15 cellular contexts compared by ENCODE assay signal in the genomic region with DNA sequence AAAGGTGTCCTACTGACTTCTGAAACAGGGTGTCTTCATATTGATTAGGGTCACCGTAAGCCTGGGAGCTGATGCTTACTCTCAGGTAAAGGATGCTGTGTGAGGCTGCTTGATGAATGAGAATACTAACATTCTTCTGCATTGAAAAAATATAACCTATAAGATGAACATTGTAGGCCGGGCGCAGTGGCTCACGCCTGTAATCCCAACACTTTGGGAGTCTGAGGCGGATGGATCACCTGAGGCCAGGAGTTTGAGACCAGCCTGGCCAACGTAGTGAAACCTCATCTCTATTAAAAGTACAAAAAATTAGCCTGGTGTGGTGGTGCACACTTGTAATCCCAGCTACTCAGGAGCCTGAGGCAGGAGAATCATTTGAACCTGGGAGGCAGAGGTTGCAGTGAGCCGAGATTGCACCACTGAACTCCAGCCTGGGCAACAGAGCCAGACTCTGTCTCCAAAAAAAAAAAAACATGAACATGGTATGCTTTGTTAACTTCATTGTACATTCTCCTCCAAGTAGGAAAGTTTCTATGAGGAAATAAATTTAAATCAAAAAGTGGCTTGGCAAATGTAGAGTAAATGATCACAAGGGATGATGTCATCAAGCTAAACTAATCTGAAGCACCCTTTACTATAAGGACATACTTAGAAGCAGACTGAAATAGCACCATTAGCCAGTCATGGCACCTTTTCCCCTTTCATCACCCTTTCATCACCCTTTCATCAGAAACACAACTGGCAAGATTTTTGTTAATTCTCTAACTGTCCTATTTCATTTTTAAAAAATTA. TPM values are rescaled to one million over a fixed set of nuclear protein-coding genes. Genes with fewer than 3 reads are reported as not detected.
A peak's percentile ranks its signal among the peaks of the same experiment; 100 is the strongest.
DNase-seq lines count a peak whose midpoint lies in the region; ATAC-seq, FAIRE-seq and TF ChIP-seq lines count a peak whose summit lies in the region.
"Had no signal": no experiment of that assay in that cellular context is flagged by ENCODE, and none has a peak within 500 bp of the region (broad histone marks: within the 10 kb centered on the region; RNA-seq: fewer than 3 reads in every experiment).

No MANE protein-coding gene starts in this region.

- DNase-seq in activated CD4-positive, alpha-beta T cell treated with anti-CD3 and anti-CD28 coated beads, Interleukin-2, amount 10 ng/mL, durations not matched to agents 24 days and 14 days, result no peak
- DNase-seq in activated CD4-positive, alpha-beta T cell treated with anti-CD3 and anti-CD28 coated beads, Interleukin-2, amount 50 U/mL, for 1 hour, result no peak
- no peak for DNase-seq in CD8-positive, alpha-beta T cell
- DNase-seq in astrocyte (ENCODE audit: low read depth) (no peak), NCI-H1417 treated with DMSO at 0.1 percent for 48 hours (lab: John Stamatoyannopoulos, UW) (no peak), left ventricle myocardium inferior (no peak), RKO (ENCODE audit: low spot score) (no peak)
- DNase-seq: activated B cell treated with CpG ODN at 0.5 μM for 24 hours, MV-4-11, NCI-H2171 treated with DMSO at 0.1 percent for 48 hours, Peyer's patch had no signal

- no peak for FAIRE-seq in astrocyte (lab: Jason Lieb, UNC)

- no peaks in the 10 kb centered on the region for H3F3A ChIP-seq in neural cell (ENCODE audit: insufficient read depth, low read length, poor library complexity, severe bottlenecking)

- H3K4me3 ChIP-seq in CD8-positive, alpha-beta T cell (ENCODE audit: low read depth, low read length), result no peak overlapping the region
- H3K4me3 ChIP-seq in astrocyte (ENCODE audit: insufficient read depth, low read depth, low read length) (no peak overlapping the region), neural cell (ENCODE audit: low read length) (peak overlapping the region; percentile 70), left ventricle myocardium inferior (no peak overlapping the region)

- intact Hi-C loops in activated CD4-positive, alpha-beta T cell treated with anti-CD3 and anti-CD28 coated beads, Interleukin-2, amount 10 ng/mL, durations not matched to agents 24 days and 14 days (cut with micrococcal nuclease), result no loop called here
- intact Hi-C loops in CD8-positive, alpha-beta T cell (cut with DNase I, micrococcal nuclease), result loop anchor here (5.0 to 10.0 kb wide), 5 partner anchors 114 to 1581 kb away; a partner anchor contains a TSS
- intact Hi-C loops in left ventricle myocardium inferior (cut with micrococcal nuclease), result no loop called here

- peaks cover 24% of the 10 kb centered on the region for H3K27me3 Mint-ChIP-seq in activated CD4-positive, alpha-beta T cell treated with anti-CD3 and anti-CD28 coated beads, Interleukin-2, amount 10 ng/mL, durations not matched to agents 24 days and 14 days
- no peaks in the 10 kb centered on the region for H3K27me3 Mint-ChIP-seq in CD8-positive, alpha-beta T cell (ENCODE audit: low read depth)
- no peaks in the 10 kb centered on the region for H3K27me3 Mint-ChIP-seq in astrocyte (ENCODE audit: low read depth, unreplicated experiment)

- H3K9me3 Mint-ChIP-seq in activated CD4-positive, alpha-beta T cell treated with anti-CD3 and anti-CD28 coated beads, Interleukin-2, amount 10 ng/mL, durations not matched to agents 24 days and 14 days, result no peaks in the 10 kb centered on the region
- H3K9me3 Mint-ChIP-seq in CD8-positive, alpha-beta T cell, result no peaks in the 10 kb centered on the region
- no peaks in the 10 kb centered on the region for H3K9me3 Mint-ChIP-seq in astrocyte (ENCODE audit: unreplicated experiment)
- H3K9me3 Mint-ChIP-seq: activated B cell treated with CpG ODN at 0.5 μM for 24 hours had no signal

- no peak for TF ChIP-seq RAD21 in neural cell (conservative IDR thresholded peaks at IDR 0.05)

- POLR2A ChIA-PET in CD8-positive, alpha-beta T cell (lab: Charles Lee), result no interaction called here

- CTCF ChIA-PET in CD8-positive, alpha-beta T cell (lab: Charles Lee), result no interaction called here

- no peak overlapping the region for H3K27ac ChIP-seq in CD8-positive, alpha-beta T cell (ENCODE audit: low read depth, low read length)
- H3K27ac ChIP-seq in astrocyte (ENCODE audit: low read depth, low read length), result no peak overlapping the region
- H3K27ac ChIP-seq in neural cell (ENCODE audit: low read length), result peak overlapping the region; percentile 96
- no peak overlapping the region for H3K27ac ChIP-seq in left ventricle myocardium inferior (replicated peaks)

- H2AFZ ChIP-seq in astrocyte (ENCODE audit: low read depth, low read length) (no peak overlapping the region), neural cell (ENCODE audit: low read depth, low read length) (no peak overlapping the region)

- no peak for ATAC-seq in CD8-positive, alpha-beta T cell
- ATAC-seq: left lobe of liver had no signal

- peak overlapping the region; percentile 34 for H3K27ac Mint-ChIP-seq in activated CD4-positive, alpha-beta T cell treated with anti-CD3 and anti-CD28 coated beads, Interleukin-2, amount 10 ng/mL, durations not matched to agents 24 days and 14 days
- H3K27ac Mint-ChIP-seq in CD8-positive, alpha-beta T cell, result peak overlapping the region; percentile 55
- H3K27ac Mint-ChIP-seq in astrocyte (ENCODE audit: unreplicated experiment), result no peak overlapping the region

- H3K4me1 Mint-ChIP-seq in activated CD4-positive, alpha-beta T cell treated with anti-CD3 and anti-CD28 coated beads, Interleukin-2, amount 10 ng/mL, durations not matched to agents 24 days and 14 days, result peaks cover 7% of the 10 kb centered on the region
- H3K4me1 Mint-ChIP-seq in CD8-positive, alpha-beta T cell (ENCODE audit: low read depth), result peaks cover 4% of the 10 kb centered on the region
- no peaks in the 10 kb centered on the region for H3K4me1 Mint-ChIP-seq in astrocyte (ENCODE audit: low read depth, unreplicated experiment)

- H3K4me3 Mint-ChIP-seq in activated CD4-positive, alpha-beta T cell treated with anti-CD3 and anti-CD28 coated beads, Interleukin-2, amount 10 ng/mL, durations not matched to agents 24 days and 14 days, result peak overlapping the region; percentile 13
- peak overlapping the region; percentile 49 for H3K4me3 Mint-ChIP-seq in CD8-positive, alpha-beta T cell
- peak overlapping the region; percentile 28 for H3K4me3 Mint-ChIP-seq in astrocyte (ENCODE audit: unreplicated experiment)

- H4K20me1 ChIP-seq in astrocyte (ENCODE audit: insufficient read depth, low read length), result peaks cover 22% of the 10 kb centered on the region
- H4K20me1 ChIP-seq in neural cell (ENCODE audit: insufficient read depth), result no peaks in the 10 kb centered on the region

- H3K9me3 ChIP-seq in CD8-positive, alpha-beta T cell (ENCODE audit: low read length), result no peaks in the 10 kb centered on the region
- H3K9me3 ChIP-seq in astrocyte (ENCODE audit: insufficient read depth, low read depth, low read length), result no peaks in the 10 kb centered on the region
- no peaks in the 10 kb centered on the region for H3K9me3 ChIP-seq in neural cell (ENCODE audit: low read length)
- H3K9me3 ChIP-seq in left ventricle myocardium inferior (replicated peaks), result peaks cover 4% of the 10 kb centered on the region
- H3K9me3 ChIP-seq: adrenal gland, Peyer's patch, vagina had no signal

- TF ChIP-seq CTCF in CD8-positive, alpha-beta T cell (IDR thresholded peaks at IDR 0.05), result no peak
- TF ChIP-seq CTCF in astrocyte (IDR thresholded peaks at IDR 0.05; ENCODE audit: insufficient read depth, low read depth, low read length), result no peak
- TF ChIP-seq CTCF in neural cell (IDR thresholded peaks at IDR 0.05; ENCODE audit: poor library complexity, severe bottlenecking), result no peak
- no peak for TF ChIP-seq CTCF in left ventricle myocardium inferior (IDR thresholded peaks at IDR 0.05; ENCODE audit: borderline replicate concordance)

- no peak for TF ChIP-seq EP300 in neural cell (conservative IDR thresholded peaks at IDR 0.05; ENCODE audit: poor library complexity, severe bottlenecking)

- H3K4me2 ChIP-seq in astrocyte (ENCODE audit: low read length) (no peak overlapping the region), neural cell (ENCODE audit: low read length) (peak overlapping the region; percentile 58)

- no peaks in the 10 kb centered on the region for H3K9me2 ChIP-seq in neural cell (ENCODE audit: insufficient read depth, low read length)

- H3K36me3 ChIP-seq in CD8-positive, alpha-beta T cell (ENCODE audit: insufficient read depth, low read length), result no peaks in the 10 kb centered on the region
- no peaks in the 10 kb centered on the region for H3K36me3 ChIP-seq in astrocyte (ENCODE audit: insufficient read depth, low read length)
- no peaks in the 10 kb centered on the region for H3K36me3 ChIP-seq in neural cell (ENCODE audit: insufficient read depth, low read length)
- no peaks in the 10 kb centered on the region for H3K36me3 ChIP-seq in left ventricle myocardium inferior
- H3K36me3 ChIP-seq: adrenal gland, Peyer's patch, vagina had no signal

- peaks cover 13% of the 10 kb centered on the region for H3K4me1 ChIP-seq in CD8-positive, alpha-beta T cell (ENCODE audit: insufficient read depth, low read length)
- H3K4me1 ChIP-seq in astrocyte (ENCODE audit: insufficient read depth, low read length) (peaks cover 6% of the 10 kb centered on the region), left ventricle myocardium inferior (peaks cover 45% of the 10 kb centered on the region)

- H3K36me3 Mint-ChIP-seq in activated CD4-positive, alpha-beta T cell treated with anti-CD3 and anti-CD28 coated beads, Interleukin-2, amount 10 ng/mL, durations not matched to agents 24 days and 14 days (ENCODE audit: low read depth), result no peaks in the 10 kb centered on the region
- H3K36me3 Mint-ChIP-seq in CD8-positive, alpha-beta T cell, result peaks cover 3% of the 10 kb centered on the region
- H3K36me3 Mint-ChIP-seq in astrocyte (ENCODE audit: low read depth, unreplicated experiment), result no peaks in the 10 kb centered on the region

- H3K79me2 ChIP-seq in astrocyte (ENCODE audit: insufficient read depth, low read length), result peaks cover 32% of the 10 kb centered on the region
- H3K79me2 ChIP-seq in neural cell (replicated peaks; ENCODE audit: insufficient read depth, low read length), result peaks cover 32% of the 10 kb centered on the region

- H3K9ac ChIP-seq in astrocyte (ENCODE audit: low read length), result no peak overlapping the region
- H3K9ac ChIP-seq in neural cell (ENCODE audit: low read length), result peak overlapping the region; percentile 98

- H3K27me3 ChIP-seq in CD8-positive, alpha-beta T cell (ENCODE audit: insufficient read depth, low read length), result no peaks in the 10 kb centered on the region
- no peaks in the 10 kb centered on the region for H3K27me3 ChIP-seq in astrocyte (ENCODE audit: insufficient read depth, low read length)
- no peaks in the 10 kb centered on the region for H3K27me3 ChIP-seq in neural cell (ENCODE audit: insufficient read depth, low read depth, low read length)
- no peaks in the 10 kb centered on the region for H3K27me3 ChIP-seq in left ventricle myocardium inferior (ENCODE audit: low read depth)
- H3K27me3 ChIP-seq: adrenal gland, Peyer's patch, vagina had no signal

RNA-seq across cellular contexts. Expression of a gene that starts 1.5 kb away (rescaled TPM):
- total RNA-seq in activated CD4-positive, alpha-beta T cell treated with anti-CD3 and anti-CD28 coated beads, Interleukin-2, amount 10 ng/mL, durations not matched to agents 24 days and 14 days, result 22.4 and 23.5 TPM in 2 replicates
- total RNA-seq in CD8-positive, alpha-beta T cell, result 10 to 100 TPM; 64.7 to 76.0 TPM
- total RNA-seq in astrocyte, result 24.1 and 26.0 TPM in 2 replicates
- 28.6 and 31.7 TPM in 2 replicates for polyA plus RNA-seq in neural cell
- 149 and 154 TPM in 2 replicates for polyA minus RNA-seq in neural cell
- 18.8 TPM for total RNA-seq in left ventricle myocardium inferior

Comparison
In these comparisons a context has a peak if more than half of its experiments do, and no peak if none do; other contexts are left out.
1. intact Hi-C loops: an anchor here in CD8-positive, alpha-beta T cell (5.0 to 10.0 kb wide); none called in activated CD4-positive, alpha-beta T cell treated with anti-CD3 and anti-CD28 coated beads, Interleukin-2, amount 10 ng/mL, durations not matched to agents 24 days and 14 days and left ventricle myocardium inferior.